24 cellular contexts compared by ENCODE assay signal in the genomic region with DNA sequence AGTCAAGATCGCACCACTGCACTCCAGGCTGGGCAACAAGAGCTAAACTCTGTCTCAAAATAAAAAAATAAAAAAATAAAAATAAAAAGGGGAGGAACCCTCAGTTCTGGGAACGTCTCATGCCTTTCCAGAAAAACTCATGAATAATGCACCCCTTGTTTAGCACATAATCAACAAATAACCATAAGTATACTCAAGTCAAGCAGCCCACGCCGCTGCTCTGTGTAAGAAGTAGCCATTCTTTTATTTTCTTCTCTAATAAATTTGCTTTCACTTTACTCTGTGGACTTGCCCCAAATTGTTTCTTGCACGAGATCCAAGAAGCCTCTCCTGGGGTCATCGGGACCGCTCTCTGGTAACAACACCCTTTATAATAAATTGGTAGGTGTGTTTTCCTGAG. TPM values are rescaled to one million over a fixed set of nuclear protein-coding genes. Genes with fewer than 3 reads are reported as not detected.
DNase-seq lines count a peak whose midpoint lies in the region; ATAC-seq, FAIRE-seq and TF ChIP-seq lines count a peak whose summit lies in the region.
"Had no signal": no experiment of that assay in that cellular context is flagged by ENCODE, and none has a peak within 500 bp of the region (broad histone marks: within the 10 kb centered on the region; RNA-seq: fewer than 3 reads in every experiment).

No MANE protein-coding gene starts in this region.

- 90% methylated on average over 7 of the region's 7 CpGs for WGBS in K562 (ENCODE audit: insufficient coverage, low coverage, missing lambda C conversion rate)
- 98% methylated on average over 4 of the region's 7 CpGs for WGBS in mesenchymal stem cell
- WGBS in tibial nerve, 2 donors = 46% methylated on average over 7 of the region's 7 CpGs

- H2BK15ac ChIP-seq in mesenchymal stem cell (ENCODE audit: low read depth, poor library complexity, severe bottlenecking) = no peak overlapping the region

- intact Hi-C loops in K562 (cut with micrococcal nuclease) = no loop called here

- POLR2A ChIA-PET in K562 (lab: Yijun Ruan, JAX) = interaction anchor here (1.0 kb wide), 1 partner anchor 131 kb away, joined by 4 read pairs; no protein-coding TSS in a partner anchor

- H2BK120ac ChIP-seq in mesenchymal stem cell (ENCODE audit: low read depth, low read length) = no peak overlapping the region

- H3K9ac ChIP-seq in K562 (ENCODE audit: insufficient read depth in 1 of 2, low read depth in 2 of 2, low read length in 2 of 2) (no peak overlapping the region), mesenchymal stem cell (ENCODE audit: low read length) (peak overlapping the region; percentile 20)
- H3K9ac ChIP-seq: BLaER1 treated with 17β-estradiol and CSF1 and Interleukin-3, amounts not matched to agents 10 nM and 100 nM had no signal

- CTCF ChIA-PET in K562 (lab: Yijun Ruan, JAX; ENCODE audit: low intra/inter-chr PET ratio) = no interaction called here

- no peak overlapping the region for H3K18ac ChIP-seq in mesenchymal stem cell (ENCODE audit: low read depth in 1 of 2, low read length in 2 of 2)

- BruUV-seq in K562 (replicated peaks; lab: Mats Ljungman, UMichigan) = no TSS peak

- H3K4me3 ChIP-seq in K562 (no peak overlapping the region), mesenchymal stem cell (ENCODE audit: insufficient read depth in 1 of 2, low read depth in 1 of 2, low read length in 2 of 2) (no peak overlapping the region), tibial nerve (peak overlapping the region in 1 of 4 donors; percentile 10)
- H3K4me3 ChIP-seq: BLaER1 treated with 17β-estradiol and CSF1 and Interleukin-3, amounts not matched to agents 10 nM and 100 nM had no signal

- H2AK5ac ChIP-seq in mesenchymal stem cell (ENCODE audit: low read length, severe bottlenecking) = no peak overlapping the region

- no peak for ATAC-seq in K562
- ATAC-seq: CD8-positive, alpha-beta T cell; HCT116 had no signal

- H3K9me3 ChIP-seq in K562 (replicated peaks; ENCODE audit: control insufficient read depth, insufficient read depth, low read depth, low read length) = no peaks in the 10 kb centered on the region
- no peaks in the 10 kb centered on the region for H3K9me3 ChIP-seq in mesenchymal stem cell (ENCODE audit: control insufficient read depth, low read length)
- no peaks in the 10 kb centered on the region for H3K9me3 ChIP-seq in tibial nerve
- H3K9me3 ChIP-seq: BLaER1 treated with 17β-estradiol and CSF1 and Interleukin-3, amounts not matched to agents 10 nM and 100 nM had no signal

- H2AFZ ChIP-seq in K562 (ENCODE audit: low read depth, low read length) (no peak overlapping the region), mesenchymal stem cell (ENCODE audit: low read depth, low read length) (no peak overlapping the region)

- no peak overlapping the region for H2BK5ac ChIP-seq in mesenchymal stem cell (ENCODE audit: low read depth, low read length, poor library complexity, severe bottlenecking)

- H4K8ac ChIP-seq in mesenchymal stem cell (ENCODE audit: low read length) = no peak overlapping the region

- no peak overlapping the region for H3K14ac ChIP-seq in mesenchymal stem cell (ENCODE audit: low read length in 2 of 2)

- no peaks in the 10 kb centered on the region for H3K9me1 ChIP-seq in K562 (ENCODE audit: control insufficient read depth, insufficient read depth, low read length)

- TF ChIP-seq POLR2A in K562 (conservative IDR thresholded peaks at IDR 0.05) (no peak), tibial nerve (IDR thresholded peaks at IDR 0.05) (no peak)

- H4K20me1 ChIP-seq in K562 (replicated peaks; ENCODE audit: control insufficient read depth, insufficient read depth, low read length) = no peaks in the 10 kb centered on the region
- H4K20me1 ChIP-seq: BLaER1 treated with 17β-estradiol and CSF1 and Interleukin-3, amounts not matched to agents 10 nM and 100 nM had no signal

- H3K4me1 ChIP-seq in K562 (replicated peaks in 1 of 2; ENCODE audit: control insufficient read depth in 2 of 2, insufficient read depth in 2 of 2, low read length in 2 of 2) (peaks cover 0 to 8% of the 10 kb centered on the region in 2 experiments; a peak in 2 of 5 replicates), mesenchymal stem cell (ENCODE audit: control insufficient read depth, insufficient read depth, low read depth, low read length) (no peaks in the 10 kb centered on the region), tibial nerve (peaks cover 0 to 10% (median 4%) of the 10 kb centered on the region in 4 donors)
- H3K4me1 ChIP-seq: BLaER1 treated with 17β-estradiol and CSF1 and Interleukin-3, amounts not matched to agents 10 nM and 100 nM had no signal

- H3K4ac ChIP-seq in mesenchymal stem cell (ENCODE audit: low read depth in 1 of 2, low read length in 2 of 2) = no peak overlapping the region

- H3K4me2 ChIP-seq in K562 (ENCODE audit: insufficient read depth, low read length) (no peak overlapping the region), mesenchymal stem cell (ENCODE audit: low read length, poor library complexity, severe bottlenecking) (no peak overlapping the region)
- H3K4me2 ChIP-seq: BLaER1 treated with 17β-estradiol and CSF1 and Interleukin-3, amounts not matched to agents 10 nM and 100 nM had no signal

- H3K79me1 ChIP-seq in mesenchymal stem cell (replicated peaks; ENCODE audit: low read length, poor library complexity, severe bottlenecking) = peaks cover 2% of the 10 kb centered on the region

- TF ChIP-seq EP300 in K562 (IDR thresholded peaks at IDR 0.05; ENCODE audit: low read length) (no peak), tibial nerve (IDR thresholded peaks at IDR 0.05) (peak in 1 of 2 donors; percentile 57)

- H3K27ac ChIP-seq in K562 (ENCODE audit: extremely low read depth, low read depth, low read length) (peak overlapping the region; percentile 39; the same call in 1 of the 3 replicates), mesenchymal stem cell (ENCODE audit: low read length, poor library complexity, severe bottlenecking) (no peak overlapping the region), tibial nerve (peak overlapping the region; percentile 34 to 82 (median 76))
- H3K27ac ChIP-seq: BLaER1 treated with 17β-estradiol and CSF1 and Interleukin-3, amounts not matched to agents 10 nM and 100 nM; HL-60 had no signal

- no peak for FAIRE-seq in K562 (lab: Jason Lieb, UNC)
- FAIRE-seq: G401.6, GM12891 had no signal

- TF ChIP-seq RAD21 in K562 (CRISPR knock-in tag; conservative IDR thresholded peaks at IDR 0.05 in 1 of 2, IDR thresholded peaks at IDR 0.05 in 1 of 2) = no peak

- H4K91ac ChIP-seq in mesenchymal stem cell (ENCODE audit: low read length) = no peak overlapping the region

- H3K23ac ChIP-seq in mesenchymal stem cell (ENCODE audit: low read length in 2 of 2) = no peak overlapping the region

- DNase-seq in COLO829 (ENCODE audit: low spot score) (peak; percentile 36), K562 (ENCODE audit: extremely low read depth in 1 of 4, low spot score in 3 of 4) (no peak), mesenchymal stem cell (no peak), tibial nerve (ENCODE audit: low spot score in 2 of 2) (no peak), G401 (ENCODE audit: low spot score) (no peak), NCI-H1694 treated with DMSO at 0.1 percent for 48 hours (lab: John Stamatoyannopoulos, UW) (no peak)
- DNase-seq: CD8-positive, alpha-beta T cell; COR-L47; DMS 273 treated with DMSO at 0.1 percent for 48 hours; DMS53; DND-41; EL; GOT3; H7; HFFc6; IMR-90 had no signal

- no peak overlapping the region for H2BK12ac ChIP-seq in mesenchymal stem cell (ENCODE audit: low read length in 2 of 2)

- in situ Hi-C loops in K562 (cut with MboI) (no loop called here), G401 (cut with HindIII; ENCODE audit: low sequenced_read_pairs) (no loop called here)

- H3K36me3 ChIP-seq in K562 (ENCODE audit: control insufficient read depth, insufficient read depth, low read length) (peaks cover 63% of the 10 kb centered on the region), mesenchymal stem cell (ENCODE audit: control insufficient read depth in 1 of 2, insufficient read depth in 2 of 2, low read depth in 1 of 2, low read length in 2 of 2) (peaks cover 19 to 54% of the 10 kb centered on the region in 2 experiments), tibial nerve (peaks cover 0 to 48% (median 5%) of the 10 kb centered on the region in 3 donors)

- TF ChIP-seq CTCF in K562 (IDR thresholded peaks at IDR 0.05 in 2 of 3, conservative IDR thresholded peaks at IDR 0.05 in 1 of 3; ENCODE audit: insufficient read depth in 2 of 3, low read depth in 1 of 3, low read length in 3 of 3) (no peak), tibial nerve (IDR thresholded peaks at IDR 0.05) (no peak)

- H3K79me2 ChIP-seq in K562 (ENCODE audit: control insufficient read depth, insufficient read depth, low read length) = no peaks in the 10 kb centered on the region

- H3K27me3 ChIP-seq in K562 (ENCODE audit: control insufficient read depth in 2 of 2, insufficient read depth in 2 of 2, low read length in 2 of 2) (no peaks in the 10 kb centered on the region), mesenchymal stem cell (ENCODE audit: control insufficient read depth in 1 of 2, insufficient read depth in 1 of 2, low read length in 2 of 2) (no peaks in the 10 kb centered on the region), tibial nerve (no peaks in the 10 kb centered on the region)
- H3K27me3 ChIP-seq: BLaER1 treated with 17β-estradiol and CSF1 and Interleukin-3, amounts not matched to agents 10 nM and 100 nM had no signal

RNA-seq across cellular contexts. Expression of a gene that starts 14.5 kb away (rescaled TPM):
- total RNA-seq in K562 (2011; cell fraction: chromatin; rRNA removed; ENCODE audit: low replicate concordance) = not detected in 2 replicates
- not detected in 2 replicates for total RNA-seq in K562 (2011; cell fraction: nucleolus; rRNA removed)
- not detected in 2 replicates for total RNA-seq in K562 (2011; cell fraction: nucleoplasm; rRNA removed)
- total RNA-seq in K562 (2014; rRNA removed) (0.36 TPM in 1 of 2 replicates, not detected in the other), K562 (2014; rRNA removed; fragmentation: Illumina TruSeq; extraction: Trizol) (not detected in 2 replicates), K562 (2015; rRNA removed; fragmentation: Illumina TruSeq; extraction: Trizol) (0.15 TPM in 1 of 2 replicates, not detected in the other), K562 (2021) (not detected in 2 replicates), tibial nerve (1 to 10 TPM in 1 of 4 donors, under 1 TPM in 1, not detected in 2; 0.39 to 1.0 TPM)
- polyA plus RNA-seq in K562 (2011; rRNA removed) (0.07 TPM in 1 of 2 replicates, not detected in the other), K562 (2014; fragmentation: Illumina TruSeq; extraction: Trizol) (0.07 TPM in 1 of 2 replicates, not detected in the other), K562 (2014; fragmentation: Nextera tagmentation; extraction: Ambion mirVana) (not detected), K562 (2014; rRNA removed) (not detected in 2 replicates)
- polyA plus RNA-seq in K562 (2011; cell fraction: cytosol; rRNA removed) = 0.16 TPM in 1 of 2 replicates, not detected in the other
- polyA plus RNA-seq in K562 (2011; cell fraction: nucleus; rRNA removed) = 0.11 and 0.18 TPM in 2 replicates
- polyA plus RNA-seq in K562 (2012) = 0.08 and 0.14 TPM in 2 replicates
- not detected in 2 replicates for polyA minus RNA-seq in K562 (2011; rRNA and poly(A)+ RNA removed)
- not detected in 2 replicates for polyA minus RNA-seq in K562 (2011; cell fraction: cytosol; rRNA and poly(A)+ RNA removed)
- not detected in 2 replicates for polyA minus RNA-seq in K562 (2011; cell fraction: nucleus; rRNA and poly(A)+ RNA removed)
- 0.07 TPM for polyA plus RNA-seq in mesenchymal stem cell (2013, experiment 1 of 2)
- 0.08 TPM for polyA plus RNA-seq in mesenchymal stem cell (2013, experiment 2 of 2)
- total RNA-seq in G401 (2014; rRNA removed; shearing (Covaris generic)) = not detected in 2 replicates
- total RNA-seq: A172; B cell; CD8-positive, alpha-beta T cell; HFFc6; HT1080; IMR-90 had no signal
- polyA plus RNA-seq: IMR-90 had no signal

RNA-seq across cellular contexts. Expression of a gene that starts 59.8 kb away (rescaled TPM):
- total RNA-seq in K562 (2011; cell fraction: chromatin; rRNA removed; ENCODE audit: low replicate concordance) = 71.9 and 72.4 TPM in 2 replicates
- total RNA-seq in K562 (2011; cell fraction: nucleolus; rRNA removed) = 25.3 and 27.9 TPM in 2 replicates
- total RNA-seq in K562 (2011; cell fraction: nucleoplasm; rRNA removed) = 33.4 and 41.5 TPM in 2 replicates
- total RNA-seq in K562 (2014; rRNA removed) (50.6 and 60.9 TPM in 2 replicates), K562 (2014; rRNA removed; fragmentation: Illumina TruSeq; extraction: Trizol) (64.0 and 71.7 TPM in 2 replicates), K562 (2015; rRNA removed; fragmentation: Illumina TruSeq; extraction: Trizol) (58.2 and 61.3 TPM in 2 replicates), K562 (2021) (82.5 and 85.1 TPM in 2 replicates), tibial nerve (10 to 100 TPM; 24.9 to 56.1 (median 43.2) TPM)
- polyA plus RNA-seq in K562 (2011; rRNA removed) (51.5 and 62.2 TPM in 2 replicates), K562 (2014; fragmentation: Illumina TruSeq; extraction: Trizol) (37.6 and 44.1 TPM in 2 replicates), K562 (2014; fragmentation: Nextera tagmentation; extraction: Ambion mirVana) (10 to 100 TPM; 21.7 to 35.0 TPM), K562 (2014; rRNA removed) (53.0 and 61.8 TPM in 2 replicates)
- polyA plus RNA-seq in K562 (2011; cell fraction: cytosol; rRNA removed) = 27.8 and 33.4 TPM in 2 replicates
- 51.1 and 62.9 TPM in 2 replicates for polyA plus RNA-seq in K562 (2011; cell fraction: nucleus; rRNA removed)
- 28.9 and 30.0 TPM in 2 replicates for polyA plus RNA-seq in K562 (2012)
- 88.6 and 94.0 TPM in 2 replicates for polyA minus RNA-seq in K562 (2011; rRNA and poly(A)+ RNA removed)
- polyA minus RNA-seq in K562 (2011; cell fraction: cytosol; rRNA and poly(A)+ RNA removed) = 33.8 and 45.2 TPM in 2 replicates
- 35.5 and 62.6 TPM in 2 replicates for polyA minus RNA-seq in K562 (2011; cell fraction: nucleus; rRNA and poly(A)+ RNA removed)
- polyA plus RNA-seq in mesenchymal stem cell (2013, experiment 1 of 2) = 11.6 TPM
- polyA plus RNA-seq in mesenchymal stem cell (2013, experiment 2 of 2) = 11.8 TPM
- total RNA-seq in G401 (2014; rRNA removed; shearing (Covaris generic)) = 40.2 and 51.4 TPM in 2 replicates
